Comparison of ENCODE assay signal across 9 cellular contexts in genomic region chr4:185965456-185966384, GRCh38.
DNase-seq lines count a peak whose midpoint lies in the region; ATAC-seq and TF ChIP-seq lines count a peak whose summit lies in the region.
"Had no signal": no experiment of that assay in that cellular context is flagged by ENCODE, and none has a peak within 500 bp of the region (broad histone marks: within the 10 kb centered on the region; RNA-seq: fewer than 3 reads in every experiment).

No MANE protein-coding gene starts in this region.

- ATAC-seq in GM19351 (IDR thresholded peaks at IDR 0.05; ENCODE audit: unreplicated experiment): peak; percentile 87
- ATAC-seq in HG03095 (IDR thresholded peaks at IDR 0.05; ENCODE audit: unreplicated experiment): peak; percentile 85
- no peak for ATAC-seq in natural killer cell treated with Interleukin-12 subunit alpha and Interleukin-12 subunit beta and Interleukin-15 and Interleukin-18, amount 100 ng/mL, for 72 hours
- ATAC-seq: gastroesophageal sphincter had no signal

- H3K27me3 ChIP-seq in spleen (replicated peaks in 1 of 7): no peaks in the 10 kb centered on the region
- H3K27me3 ChIP-seq: gastroesophageal sphincter had no signal

- peak overlapping the region in 1 of 8 donors; percentile 14 for H3K4me3 ChIP-seq in spleen
- H3K4me3 ChIP-seq: gastroesophageal sphincter had no signal

- no peak for TF ChIP-seq CTCF in spleen (IDR thresholded peaks at IDR 0.05 in 8 of 11, conservative IDR thresholded peaks at IDR 0.05 in 3 of 11)

- H3K4me1 ChIP-seq in spleen: peaks cover 0 to 29% (median 8%) of the 10 kb centered on the region in 6 donors
- H3K4me1 ChIP-seq: gastroesophageal sphincter had no signal

- no peak for TF ChIP-seq POLR2A in spleen (IDR thresholded peaks at IDR 0.05)

- DNase-seq in dermis microvascular lymphatic vessel endothelial cell (ENCODE audit: low read depth in 2 of 2) (peak; percentile 54 to 65), spleen (no peak), ACHN (no peak), SHP77 (lab: John Stamatoyannopoulos, UW) (no peak)
- no peak for DNase-seq in natural killer cell treated with Interleukin-12 subunit alpha and Interleukin-12 subunit beta and Interleukin-15 and Interleukin-18, amount 100 ng/mL, for 72 hours (ENCODE audit: low spot score)
- no peak for DNase-seq in activated CD4-positive, alpha-beta T cell treated with anti-CD3 and anti-CD28 coated beads, Interleukin-2, amount 50 U/mL, for 4 hours

- no peak overlapping the region for H3K4me3 Mint-ChIP-seq in natural killer cell treated with Interleukin-12 subunit alpha and Interleukin-12 subunit beta and Interleukin-15 and Interleukin-18, amount 100 ng/mL, for 72 hours

- H3K9me3 Mint-ChIP-seq in natural killer cell treated with Interleukin-12 subunit alpha and Interleukin-12 subunit beta and Interleukin-15 and Interleukin-18, amount 100 ng/mL, for 72 hours: no peaks in the 10 kb centered on the region

- intact Hi-C loops in spleen (cut with DNase I; ENCODE audit: low total_unique reads): no loop called here

- H3K36me3 Mint-ChIP-seq in natural killer cell treated with Interleukin-12 subunit alpha and Interleukin-12 subunit beta and Interleukin-15 and Interleukin-18, amount 100 ng/mL, for 72 hours: no peaks in the 10 kb centered on the region

- in situ Hi-C loops in ACHN (cut with HindIII; ENCODE audit: low pct_ligation_motif_present, low pct_unique_long_range_greater_than_20kb, low sequenced_read_pairs): no loop called here

- H3K27ac Mint-ChIP-seq in natural killer cell treated with Interleukin-12 subunit alpha and Interleukin-12 subunit beta and Interleukin-15 and Interleukin-18, amount 100 ng/mL, for 72 hours: no peak overlapping the region

- no peaks in the 10 kb centered on the region for H3K36me3 ChIP-seq in spleen
- H3K36me3 ChIP-seq: gastroesophageal sphincter had no signal

- H3K27ac ChIP-seq in spleen: peak overlapping the region; percentile 45 to 83 (median 73)

- H3K4me1 Mint-ChIP-seq in natural killer cell treated with Interleukin-12 subunit alpha and Interleukin-12 subunit beta and Interleukin-15 and Interleukin-18, amount 100 ng/mL, for 72 hours (ENCODE audit: low read depth in 2 of 2): no peaks in the 10 kb centered on the region

- 41 to 54% (median 49%) methylated on average over 15 of the region's 15 CpGs for WGBS in spleen, 5 donors

- peaks cover 0 to 11% (median 0%) of the 10 kb centered on the region in 8 donors for H3K9me3 ChIP-seq in spleen

- peaks cover 0 to 8% of the 10 kb centered on the region in 2 donors for H3K27me3 Mint-ChIP-seq in natural killer cell treated with Interleukin-12 subunit alpha and Interleukin-12 subunit beta and Interleukin-15 and Interleukin-18, amount 100 ng/mL, for 72 hours

Comparison
In these comparisons a context has a peak if more than half of its experiments do, and no peak if none do; other contexts are left out.
1. ATAC-seq: peak in GM19351 (single experiment) and HG03095 (single experiment); none in natural killer cell treated with Interleukin-12 subunit alpha and Interleukin-12 subunit beta and Interleukin-15 and Interleukin-18, amount 100 ng/mL, for 72 hours (0 of 2).
2. DNase-seq: peak in dermis microvascular lymphatic vessel endothelial cell (2 of 2); none in spleen (single experiment), natural killer cell treated with Interleukin-12 subunit alpha and Interleukin-12 subunit beta and Interleukin-15 and Interleukin-18, amount 100 ng/mL, for 72 hours (single experiment), ACHN (single experiment), SHP77 (0 of 2) and activated CD4-positive, alpha-beta T cell treated with anti-CD3 and anti-CD28 coated beads, Interleukin-2, amount 50 U/mL, for 4 hours (0 of 2).